Comparison of ENCODE assay signal across 16 cellular contexts in genomic region chr1:1294250-1294890, GRCh38. TPM values are rescaled to one million over a fixed set of nuclear protein-coding genes. Genes with fewer than 3 reads are reported as not detected.
DNase-seq lines count a peak whose midpoint lies in the region; TF ChIP-seq lines count a peak whose summit lies in the region.
"Had no signal": no experiment of that assay in that cellular context is flagged by ENCODE, and none has a peak within 500 bp of the region (broad histone marks: within the 10 kb centered on the region; RNA-seq: fewer than 3 reads in every experiment).

No MANE protein-coding gene starts in this region.

- no peak for DNase-seq in H9
- no peak for DNase-seq in RWPE1 (ENCODE audit: low spot score)
- no peak for DNase-seq in neuronal stem cell (ENCODE audit: low spot score)
- no peak for DNase-seq in NCI-H187 (lab: John Stamatoyannopoulos, UW)
- DNase-seq in NCI-H748 treated with DMSO at 0.1 percent for 48 hours (lab: John Stamatoyannopoulos, UW) = no peak
- DNase-seq: DMS79, KBM-7, NCI-H1105, NCI-H1694 treated with DMSO at 0.1 percent for 48 hours, NCI-H2107, NCI-H510A, NCI-H82, SIG-M5, T-cell had no signal

- CTCF ChIA-PET in RWPE1 (lab: Yijun Ruan, JAX) = interaction anchor here (0.6 kb wide), 1 partner anchor 36 kb away, joined by 3 read pairs; no protein-coding TSS in a partner anchor

- H3K27ac Mint-ChIP-seq in H9 = no peak overlapping the region
- H3K27ac Mint-ChIP-seq: CD14-positive monocyte, T-cell had no signal

- H3K4me2 ChIP-seq in H9 (ENCODE audit: insufficient read depth, insufficient read length, low read length) (peak overlapping the region; percentile 27), neuronal stem cell (ENCODE audit: insufficient read depth, low read length, poor library complexity, severe bottlenecking) (no peak overlapping the region)

- H2BK12ac ChIP-seq in H9 (ENCODE audit: insufficient read length, low read depth, low read length) (no peak overlapping the region), neuronal stem cell (ENCODE audit: low read length) (no peak overlapping the region)

- no peak overlapping the region for H3K4ac ChIP-seq in H9 (ENCODE audit: low read depth, low read length)
- no peak overlapping the region for H3K4ac ChIP-seq in neuronal stem cell (ENCODE audit: low read length)

- H3K27ac ChIP-seq in H9 (ENCODE audit: insufficient read length, low read depth, low read length) = no peak overlapping the region
- peak overlapping the region; percentile 65; the same call in 1 of the 2 replicates for H3K27ac ChIP-seq in RWPE1
- H3K27ac ChIP-seq in neuronal stem cell (replicated peaks; ENCODE audit: low read length) = no peak overlapping the region

- peaks cover 2 to 7% of the 10 kb centered on the region in 2 experiments; a peak in 2 of 5 replicates for H3K9me3 Mint-ChIP-seq in H9
- H3K9me3 Mint-ChIP-seq: T-cell had no signal

- no peak overlapping the region for H3T11ph ChIP-seq in H9 (ENCODE audit: low read length)

- H2AK5ac ChIP-seq in H9 (ENCODE audit: insufficient read length, low read length) (no peak overlapping the region), neuronal stem cell (ENCODE audit: low read depth, low read length) (peak overlapping the region; percentile 70)

- H4K8ac ChIP-seq in H9 (replicated peaks; ENCODE audit: insufficient read length, low read depth, low read length) (no peak overlapping the region), neuronal stem cell (ENCODE audit: low read depth, low read length) (no peak overlapping the region)

- H3K4me1 ChIP-seq in H9 (ENCODE audit: insufficient read depth, low read length) = no peaks in the 10 kb centered on the region
- H3K4me1 ChIP-seq in neuronal stem cell (ENCODE audit: control insufficient read depth in 2 of 2, insufficient read depth in 1 of 2, low read depth in 1 of 2, low read length in 2 of 2) = no peaks in the 10 kb centered on the region
- H3K4me1 ChIP-seq: HAP-1 had no signal

- H2AFZ ChIP-seq in H9 (ENCODE audit: low read length) (no peak overlapping the region), neuronal stem cell (ENCODE audit: low read length) (no peak overlapping the region)

- H3K9me3 ChIP-seq in H9 (ENCODE audit: control insufficient read depth, low read depth, low read length) (no peaks in the 10 kb centered on the region), neuronal stem cell (replicated peaks in 1 of 2; ENCODE audit: control insufficient read depth in 2 of 2, insufficient read depth in 1 of 2, low read depth in 1 of 2, low read length in 2 of 2) (peaks cover 0 to 3% of the 10 kb centered on the region in 2 donors)
- H3K9me3 ChIP-seq: HAP-1 had no signal

- WGBS in H9 (ENCODE audit: extremely low coverage, insufficient read length, low lambda C conversion rate) = no CpG with 5 or more reads among the region's 58 CpGs
- WGBS in neuronal stem cell (ENCODE audit: extremely low coverage in 2 of 2, insufficient read length in 2 of 2, insufficient replicate concordance in 1 of 2), 2 donors = no CpG with 5 or more reads among the region's 58 CpGs

- H3K79me1 ChIP-seq in H9 (ENCODE audit: insufficient read depth, low read depth, low read length, poor library complexity, severe bottlenecking) (no peaks in the 10 kb centered on the region), neuronal stem cell (ENCODE audit: low read depth, low read length) (peaks cover 4% of the 10 kb centered on the region)

- peaks cover 0 to 9% of the 10 kb centered on the region in 2 experiments; a peak in 2 of 4 replicates for H3K4me1 Mint-ChIP-seq in H9
- H3K4me1 Mint-ChIP-seq: CD14-positive monocyte had no signal

- H4K91ac ChIP-seq in H9 (ENCODE audit: insufficient read length, low read depth, low read length) = no peak overlapping the region
- no peak overlapping the region for H4K91ac ChIP-seq in neuronal stem cell (ENCODE audit: low read depth, low read length, poor library complexity)

- TF ChIP-seq CTCF in H9 (conservative IDR thresholded peaks at IDR 0.05) = no peak
- no peak for TF ChIP-seq CTCF in RWPE1 (conservative IDR thresholded peaks at IDR 0.05; ENCODE audit: low read depth)

- H3K27me3 Mint-ChIP-seq in H9 (ENCODE audit: low read depth) = peaks cover 2% of the 10 kb centered on the region

- peaks cover 3 to 31% of the 10 kb centered on the region in 2 donors for H3K36me3 ChIP-seq in neuronal stem cell (replicated peaks in 1 of 2; ENCODE audit: control insufficient read depth in 2 of 2, insufficient read depth in 2 of 2, low read length in 2 of 2)
- H3K36me3 ChIP-seq: HAP-1 had no signal

- no peaks in the 10 kb centered on the region for H3K36me3 Mint-ChIP-seq in H9 (ENCODE audit: insufficient read depth in 1 of 3, low read depth in 3 of 3)
- H3K36me3 Mint-ChIP-seq: T-cell had no signal

- no peak overlapping the region for H3K56ac ChIP-seq in H9 (ENCODE audit: insufficient read length, low read depth, low read length)

- no peak overlapping the region for H3K4me3 ChIP-seq in neuronal stem cell (ENCODE audit: low read length in 2 of 2)
- H3K4me3 ChIP-seq: HAP-1 had no signal

- H3K9ac ChIP-seq in H9 (ENCODE audit: extremely low read depth, insufficient read length, low read length) (no peak overlapping the region), neuronal stem cell (ENCODE audit: low read depth, low read length, poor library complexity) (no peak overlapping the region)

- H3K27me3 ChIP-seq in H9 (ENCODE audit: insufficient read depth, low read length) (no peaks in the 10 kb centered on the region), neuronal stem cell (ENCODE audit: control insufficient read depth in 3 of 3, insufficient read depth in 3 of 3, low read depth in 1 of 3, low read length in 3 of 3) (no peaks in the 10 kb centered on the region)

- POLR2A ChIA-PET in RWPE1 (lab: Yijun Ruan, JAX; ENCODE audit: low non-redundant PET) = no interaction called here

- H2BK15ac ChIP-seq in H9 (ENCODE audit: low read depth, low read length) = no peak overlapping the region
- H2BK15ac ChIP-seq in neuronal stem cell (ENCODE audit: low read length) = no peak overlapping the region

- H3K23ac ChIP-seq in H9 (ENCODE audit: insufficient read length, low read depth, low read length) (no peak overlapping the region), neuronal stem cell (ENCODE audit: low read depth, low read length, poor library complexity) (peak overlapping the region; percentile 55)

- H4K5ac ChIP-seq in H9 (ENCODE audit: insufficient read length, low read depth, low read length) = no peak overlapping the region

- H3K18ac ChIP-seq in H9 (ENCODE audit: insufficient read length, low read depth, low read length) (no peak overlapping the region), neuronal stem cell (ENCODE audit: low read length) (peak overlapping the region; percentile 52)

- H2BK120ac ChIP-seq in H9 (ENCODE audit: low read depth, low read length, poor library complexity, severe bottlenecking) (no peak overlapping the region), neuronal stem cell (ENCODE audit: low read depth, low read length) (no peak overlapping the region)

- H3K14ac ChIP-seq in H9 (ENCODE audit: insufficient read depth, low read length) (no peak overlapping the region), neuronal stem cell (ENCODE audit: low read length) (no peak overlapping the region)

- no peaks in the 10 kb centered on the region for H4K20me1 ChIP-seq in H9 (ENCODE audit: control insufficient read depth, insufficient read depth, insufficient read length)

- H3K23me2 ChIP-seq in H9 (ENCODE audit: insufficient read length, low read depth, low read length, poor library complexity, severe bottlenecking) = peaks cover 4% of the 10 kb centered on the region

- H3K4me3 Mint-ChIP-seq in H9 = no peak overlapping the region
- H3K4me3 Mint-ChIP-seq: CD14-positive monocyte, T-cell had no signal

- no peak overlapping the region for H2BK20ac ChIP-seq in H9 (ENCODE audit: low read depth, low read length, poor library complexity, severe bottlenecking)

- H3K79me2 ChIP-seq in H9 (ENCODE audit: insufficient read depth, low read length) = no peaks in the 10 kb centered on the region

- H2BK5ac ChIP-seq in H9 (ENCODE audit: insufficient read length, low read length) (no peak overlapping the region), neuronal stem cell (ENCODE audit: low read length) (peak overlapping the region; percentile 24)

RNA-seq across cellular contexts. Expression of gene ACAP3, which starts 13.4 kb away (rescaled TPM):
- 39.5 and 41.4 TPM in 2 replicates for total RNA-seq in H9 (2021)
- polyA plus RNA-seq in neuronal stem cell (2013, experiment 1 of 2) = 19.8 TPM
- polyA plus RNA-seq in neuronal stem cell (2013, experiment 2 of 2) = 18.5 TPM

RNA-seq across cellular contexts. Expression of gene PUSL1, which starts 14.0 kb away (rescaled TPM):
- 38.0 and 40.9 TPM in 2 replicates for total RNA-seq in H9 (2021)
- 15.2 TPM for polyA plus RNA-seq in neuronal stem cell (2013, experiment 1 of 2)
- 15.0 TPM for polyA plus RNA-seq in neuronal stem cell (2013, experiment 2 of 2)

RNA-seq across cellular contexts. Expression of gene SCNN1D, which starts 14.1 kb away (rescaled TPM):
- total RNA-seq in H9 (2021) = 4.0 and 5.8 TPM in 2 replicates
- 3.7 TPM for polyA plus RNA-seq in neuronal stem cell (2013, experiment 1 of 2)
- 3.8 TPM for polyA plus RNA-seq in neuronal stem cell (2013, experiment 2 of 2)
- polyA plus RNA-seq: CD14-positive monocyte had no signal

RNA-seq across cellular contexts. Expression of gene UBE2J2, which starts 20.7 kb away (rescaled TPM):
- 83.4 and 84.0 TPM in 2 replicates for total RNA-seq in H9 (2021)
- 43.4 TPM for polyA plus RNA-seq in neuronal stem cell (2013, experiment 1 of 2)
- 42.6 TPM for polyA plus RNA-seq in neuronal stem cell (2013, experiment 2 of 2)

RNA-seq across cellular contexts. Expression of gene INTS11, which starts 30.1 kb away (rescaled TPM):
- 138 and 139 TPM in 2 replicates for total RNA-seq in H9 (2021)
- 73.8 TPM for polyA plus RNA-seq in neuronal stem cell (2013, experiment 1 of 2)
- polyA plus RNA-seq in neuronal stem cell (2013, experiment 2 of 2) = 72.0 TPM
